ENCODE assay signal across 8 cellular contexts in the genomic region with DNA sequence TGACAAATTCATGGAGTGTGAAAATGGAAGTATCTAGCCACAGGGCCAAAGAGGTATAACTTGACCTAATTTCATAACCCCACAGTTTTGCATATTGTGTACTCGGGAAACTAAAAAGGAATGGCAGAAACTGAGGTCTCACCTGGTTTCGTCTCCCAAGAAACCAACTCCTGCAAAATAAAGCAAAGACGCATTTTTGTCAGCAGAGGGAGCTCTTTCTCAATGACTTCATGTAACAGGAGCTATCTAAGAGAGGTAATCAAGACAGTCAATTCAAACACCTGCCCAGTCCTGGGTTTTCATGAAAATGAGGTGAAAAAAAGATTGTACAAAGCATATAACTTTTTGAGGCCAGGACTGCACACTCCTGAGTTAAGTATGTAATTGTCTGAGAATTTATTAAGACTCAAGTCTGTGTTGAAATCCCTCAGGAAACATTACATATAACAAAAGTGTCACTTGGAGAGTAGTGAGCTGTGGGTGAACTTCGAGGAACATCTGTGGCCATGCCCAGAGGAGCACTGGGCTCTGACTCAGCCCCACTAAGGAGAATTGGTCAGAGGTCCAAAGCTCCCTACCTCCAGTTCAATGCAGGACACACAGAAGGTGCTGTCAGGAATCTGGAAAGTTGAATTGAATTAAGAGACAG. TPM values are rescaled to one million over a fixed set of nuclear protein-coding genes. Genes with fewer than 3 reads are reported as not detected.
DNase-seq lines count a peak whose midpoint lies in the region; ATAC-seq, FAIRE-seq and TF ChIP-seq lines count a peak whose summit lies in the region.

No MANE protein-coding gene starts in this region.

- H3K27me3 ChIP-seq in heart right ventricle, result peaks cover 0 to 37% (median 24%) of the 10 kb centered on the region in 7 donors
- H3K27me3 ChIP-seq in right cardiac atrium (ENCODE audit: control insufficient read depth, insufficient read depth), result no peaks in the 10 kb centered on the region
- no peaks in the 10 kb centered on the region for H3K27me3 ChIP-seq in H1 (replicated peaks in 1 of 4; ENCODE audit: control insufficient read depth in 3 of 4, extremely low read depth in 1 of 4, insufficient read depth in 3 of 4, low read length in 3 of 4)

- no peak overlapping the region for H2BK15ac ChIP-seq in H1 (ENCODE audit: low read length)

- H2BK12ac ChIP-seq in H1 (ENCODE audit: low read depth, low read length), result 0 out of 2 replicates have a peak overlapping the region, but pooled peaks have one; percentile 30

- H3K9ac ChIP-seq in H1 (replicated peaks in 1 of 4; ENCODE audit: extremely low read depth in 1 of 4, low read depth in 3 of 4, low read length in 3 of 4), result no peak overlapping the region

- no peak overlapping the region for H3K4ac ChIP-seq in H1 (replicated peaks; ENCODE audit: insufficient read length, low read depth, low read length)

- H3K4me3 ChIP-seq in heart right ventricle (no peak overlapping the region), right cardiac atrium (ENCODE audit: low read length) (no peak overlapping the region), H1 (ENCODE audit: extremely low read depth in 1 of 4, insufficient read depth in 2 of 4, low read depth in 3 of 4, low read length in 4 of 4) (no peak overlapping the region), mucosa of descending colon (no peak overlapping the region)

- H3K18ac ChIP-seq in H1 (ENCODE audit: extremely low read depth, low read length), result no peak overlapping the region

- intact Hi-C loops in heart right ventricle (cut with DNase I), result loop anchor here in 8 of 10 donors (2.0 to 10.0 kb wide), 5 partner anchors 364 to 544 kb away; a partner anchor contains a TSS
- intact Hi-C loops in right cardiac atrium (cut with DNase I), result no loop called here
- intact Hi-C loops in mucosa of descending colon (cut with DNase I, micrococcal nuclease), result no loop called here

- H3K79me1 ChIP-seq in H1 (ENCODE audit: low read depth, low read length), result no peaks in the 10 kb centered on the region

- no peaks in the 10 kb centered on the region for H3K36me3 ChIP-seq in heart right ventricle
- H3K36me3 ChIP-seq in H1 (ENCODE audit: control insufficient read depth in 2 of 4, insufficient read depth in 4 of 4, low read length in 3 of 4), result no peaks in the 10 kb centered on the region
- H3K36me3 ChIP-seq in mucosa of descending colon (ENCODE audit: low read depth), result no peaks in the 10 kb centered on the region

- H3K9me3 ChIP-seq in heart right ventricle (peaks cover 0 to 9% (median 0%) of the 10 kb centered on the region in 11 donors), right cardiac atrium (ENCODE audit: control insufficient read depth, low read length) (peaks cover 1% of the 10 kb centered on the region), H1 (ENCODE audit: insufficient read depth in 2 of 2, low read depth in 1 of 2, low read length in 1 of 2) (no peaks in the 10 kb centered on the region), mucosa of descending colon (no peaks in the 10 kb centered on the region)

- no peaks in the 10 kb centered on the region; the same call in 1 of the 2 replicates for H3K23me2 ChIP-seq in H1 (ENCODE audit: low read depth, low read length)

- no peak for TF ChIP-seq POLR2A in H1 (IDR thresholded peaks at IDR 0.05; ENCODE audit: control extremely low read depth in 1 of 2, low read depth in 2 of 2, low read length in 2 of 2)

- H2BK20ac ChIP-seq in H1 (ENCODE audit: low read length), result no peak overlapping the region; the same call in 1 of the 2 replicates

- peak in 1 of 2 donors; percentile 32 for DNase-seq in heart right ventricle
- DNase-seq in right cardiac atrium, result no peak
- DNase-seq in RPMI7951 (ENCODE audit: low read depth), result peak; percentile 52
- peak in 1 of 2 experiments; percentile 53 for DNase-seq in H1 (ENCODE audit: low read depth in 1 of 2, low spot score in 2 of 2)
- DNase-seq in mucosa of descending colon, result peak in 1 of 3 donors; percentile 78
- no peak for DNase-seq in T1000 (lab: John Stamatoyannopoulos, UW)

- no peak overlapping the region for H3K56ac ChIP-seq in H1 (replicated peaks; ENCODE audit: insufficient read length, low read depth, low read length)

- H2AK5ac ChIP-seq in H1 (ENCODE audit: low read depth, low read length), result no peak overlapping the region

- H4K91ac ChIP-seq in H1 (replicated peaks; ENCODE audit: insufficient read length, low read length), result no peak overlapping the region

- H3K79me2 ChIP-seq in H1 (ENCODE audit: control insufficient read depth in 1 of 2, insufficient read depth in 2 of 2, low read length in 2 of 2), result no peaks in the 10 kb centered on the region

- CTCF ChIA-PET in H1 (lab: Charles Lee; ENCODE audit: partially characterized antibody), result interaction anchor here (0.6 to 6.0 kb wide), 43 partner anchors 8 to 388 kb away, joined by 3 to 104 read pairs (median 4); partner anchors contain the start of gene FCRL4

- FAIRE-seq in H1 (lab: Jason Lieb, UNC), result peak; percentile 99

- POLR2A ChIA-PET in H1 (lab: Charles Lee; ENCODE audit: partially characterized antibody), result no interaction called here

- no peak overlapping the region for H3K14ac ChIP-seq in H1 (ENCODE audit: insufficient read length)

- 7 to 10% methylated on average over 4 of the region's 4 CpGs for WGBS in heart right ventricle, 2 donors
- WGBS in right cardiac atrium, result 12% methylated on average over 4 of the region's 4 CpGs
- 49% methylated on average over 4 of the region's 4 CpGs; no CpG with 5 or more reads in 1 of the 2 experiments for WGBS in H1 (ENCODE audit: extremely low coverage in 1 of 2, insufficient coverage in 1 of 2, insufficient read length in 1 of 2, insufficient replicate concordance in 2 of 2, low coverage in 1 of 2, low lambda C conversion rate in 2 of 2, missing lambda C conversion rate in 1 of 2), 2 experiments

- no peak overlapping the region for H4K5ac ChIP-seq in H1 (ENCODE audit: insufficient read length, low read depth, low read length)

- TF ChIP-seq CTCF in heart right ventricle (IDR thresholded peaks at IDR 0.05) (peak; percentile 44 to 80 (median 69)), LNCAP (IDR thresholded peaks at IDR 0.05) (peak; percentile 86), H1 (IDR thresholded peaks at IDR 0.05; ENCODE audit: control extremely low read depth in 1 of 3, insufficient read depth in 1 of 3, low read depth in 1 of 3, low read length in 3 of 3) (peak in 2 of 3 experiments; percentile 75 to 82; a peak in 3 of 4 replicates), mucosa of descending colon (IDR thresholded peaks at IDR 0.05) (peak; percentile 61)

- no peak overlapping the region for H2AFZ ChIP-seq in H1 (ENCODE audit: low read length)

- no peak overlapping the region for H3K4me2 ChIP-seq in H1 (ENCODE audit: insufficient read depth in 1 of 2, low read depth in 2 of 2, low read length in 2 of 2)

- H4K20me1 ChIP-seq in H1 (replicated peaks in 1 of 2; ENCODE audit: control insufficient read depth in 1 of 2, insufficient read depth in 2 of 2, low read length in 2 of 2), result no peaks in the 10 kb centered on the region

- TF ChIP-seq EP300 in H1 (IDR thresholded peaks at IDR 0.05; ENCODE audit: borderline replicate concordance in 1 of 2, low read depth in 2 of 2, low read length in 2 of 2), result no peak

- H2BK5ac ChIP-seq in H1 (ENCODE audit: low read depth, low read length), result no peak overlapping the region

- peak; percentile 71 to 78 for TF ChIP-seq RAD21 in H1 (IDR thresholded peaks at IDR 0.05 in 1 of 2, conservative IDR thresholded peaks at IDR 0.05 in 1 of 2; ENCODE audit: low read depth in 2 of 2, low read length in 2 of 2)

- H4K8ac ChIP-seq in H1 (ENCODE audit: extremely low read depth, insufficient read depth, low read length), result no peak overlapping the region

- no peak overlapping the region for H3K23ac ChIP-seq in H1 (ENCODE audit: insufficient read length)

- H2BK120ac ChIP-seq in H1 (replicated peaks; ENCODE audit: low read depth, low read length), result no peak overlapping the region

- ATAC-seq in heart right ventricle (no peak), right cardiac atrium (no peak), mucosa of descending colon (peak; percentile 75), HG03460 (IDR thresholded peaks at IDR 0.05; ENCODE audit: unreplicated experiment) (no peak)

- H3K4me1 ChIP-seq in heart right ventricle (no peaks in the 10 kb centered on the region), right cardiac atrium (ENCODE audit: control insufficient read depth, insufficient read depth, low read length) (no peaks in the 10 kb centered on the region), H1 (replicated peaks in 1 of 4; ENCODE audit: control insufficient read depth in 3 of 4, insufficient read depth in 4 of 4, low read length in 3 of 4) (no peaks in the 10 kb centered on the region), mucosa of descending colon (ENCODE audit: low read depth) (no peaks in the 10 kb centered on the region)

- H3K27ac ChIP-seq in heart right ventricle, result no peak overlapping the region
- H3K27ac ChIP-seq in right cardiac atrium (ENCODE audit: low read length), result no peak overlapping the region
- H3K27ac ChIP-seq in H1 (ENCODE audit: low read depth, low read length), result no peak overlapping the region

RNA-seq across cellular contexts. Expression of gene FCRL4, which starts 17.6 kb away (rescaled TPM):
- total RNA-seq in heart right ventricle (not detected), right cardiac atrium (not detected), mucosa of descending colon (under 1 TPM in 2 of 3 donors, not detected in 1; 0.09 to 0.12 TPM)
- polyA plus RNA-seq in heart right ventricle (not detected), right cardiac atrium (not detected), H1 (2011; rRNA removed) (not detected in 2 replicates)
- not detected in 2 replicates for total RNA-seq in RPMI7951 (2014; rRNA removed; shearing (Covaris generic))
- total RNA-seq in H1 (2021; fragmentation: NEBNext Ultra II Directional; extraction: Animal tissue kit (Norgen Biotek cat#: 25700)), result not detected in 2 replicates
- not detected for polyA plus RNA-seq in H1 (2011; cell fraction: cytosol; rRNA removed)
- not detected for polyA plus RNA-seq in H1 (2011; cell fraction: nucleus; rRNA removed)
- not detected in 4 replicates for polyA plus RNA-seq in H1 (2012, experiment 1 of 2)
- polyA plus RNA-seq in H1 (2012, experiment 2 of 2), result not detected
- not detected for polyA plus RNA-seq in H1 (2013, experiment 1 of 2)
- not detected for polyA plus RNA-seq in H1 (2013, experiment 2 of 2)
- polyA minus RNA-seq in H1 (2011; rRNA and poly(A)+ RNA removed), result 0.15 TPM in 1 of 2 replicates, not detected in the other
- not detected for polyA minus RNA-seq in H1 (2011; cell fraction: cytosol; rRNA and poly(A)+ RNA removed)
- not detected for polyA minus RNA-seq in H1 (2011; cell fraction: nucleus; rRNA and poly(A)+ RNA removed)

RNA-seq across cellular contexts. Expression of gene FCRL5, which starts 28.0 kb away (rescaled TPM):
- under 1 TPM in 3 of 10 donors, not detected in 7; 0.05 to 0.65 (median 0.20) TPM for total RNA-seq in heart right ventricle
- under 1 TPM in 1 of 2 donors, not detected in 1; 0.03 TPM for polyA plus RNA-seq in heart right ventricle
- total RNA-seq in right cardiac atrium, result under 1 TPM in 3 of 4 donors, not detected in 1; 0.08 to 0.32 (median 0.11) TPM
- polyA plus RNA-seq in right cardiac atrium, result not detected
- total RNA-seq in RPMI7951 (2014; rRNA removed; shearing (Covaris generic)), result not detected in 2 replicates
- 1.0 and 1.1 TPM in 2 replicates for total RNA-seq in H1 (2021; fragmentation: NEBNext Ultra II Directional; extraction: Animal tissue kit (Norgen Biotek cat#: 25700))
- polyA plus RNA-seq in H1 (2011; rRNA removed), result 2.1 and 2.6 TPM in 2 replicates
- polyA plus RNA-seq in H1 (2011; cell fraction: cytosol; rRNA removed), result 2.3 TPM
- 5.3 TPM for polyA plus RNA-seq in H1 (2011; cell fraction: nucleus; rRNA removed)
- 1.7 to 2.1 TPM (median 1.9 TPM) in 4 replicates for polyA plus RNA-seq in H1 (2012, experiment 1 of 2)
- polyA plus RNA-seq in H1 (2012, experiment 2 of 2), result 1.3 TPM
- 1.6 TPM for polyA plus RNA-seq in H1 (2013, experiment 1 of 2)
- 1.5 TPM for polyA plus RNA-seq in H1 (2013, experiment 2 of 2)
- 2.9 and 6.2 TPM in 2 replicates for polyA minus RNA-seq in H1 (2011; rRNA and poly(A)+ RNA removed)
- polyA minus RNA-seq in H1 (2011; cell fraction: cytosol; rRNA and poly(A)+ RNA removed), result 1.0 TPM
- 2.0 TPM for polyA minus RNA-seq in H1 (2011; cell fraction: nucleus; rRNA and poly(A)+ RNA removed)
- 1 to 10 TPM in 2 of 3 donors, under 1 TPM in 1; 0.95 to 3.3 (median 1.7) TPM for total RNA-seq in mucosa of descending colon

Comparison
In these comparisons a context has a peak if more than half of its experiments do, and no peak if none do; other contexts are left out.
1. intact Hi-C loops: an anchor here in heart right ventricle (2.0 to 10.0 kb wide); none called in right cardiac atrium and mucosa of descending colon.